ENCODE assay signal across 20 cellular contexts in the genomic region with DNA sequence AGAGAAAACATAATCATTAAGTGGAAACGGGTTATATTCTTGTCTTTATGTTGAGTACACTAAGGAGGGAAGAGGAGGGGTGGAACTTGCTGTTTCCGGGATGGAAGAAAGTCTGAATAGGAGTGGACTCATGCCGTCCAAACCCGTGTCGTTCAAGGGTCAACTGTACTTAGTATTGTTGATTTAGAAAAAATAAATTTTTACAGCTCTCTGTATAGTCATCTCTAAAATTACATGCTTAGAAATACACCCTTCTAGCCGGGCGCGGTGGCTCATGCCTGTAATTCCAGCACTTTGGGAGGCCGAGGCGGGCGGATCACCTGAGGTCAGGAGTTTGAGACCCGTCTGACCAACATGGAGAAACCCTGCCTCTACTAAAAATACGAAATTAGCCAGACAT.
"Had no signal": no experiment of that assay in that cellular context is flagged by ENCODE, and none has a peak within 500 bp of the region (broad histone marks: within the 10 kb centered on the region; RNA-seq: fewer than 3 reads in every experiment).

No MANE protein-coding gene starts in this region.

- ATAC-seq: HepG2 had no signal

- H3K4me3 ChIP-seq: MG63 had no signal

- H3K27ac ChIP-seq: RWPE1 had no signal

- DNase-seq: IMR-90, Karpas-422, KG1, MG63, NCI-H1092 treated with DMSO at 0.1 percent for 48 hours, NCI-H1436, NCI-H187, NCI-H2029, NCI-H2081 treated with DMSO at 0.1 percent for 48 hours, NCI-H2171, NCI-H226, NCI-H446, NCI-H510A, NCI-H524 treated with DMSO at 0.1 percent for 48 hours, NCI-H69, NCI-H774, SHP77, SK-N-SH had no signal

- H3K9ac ChIP-seq: SK-N-SH had no signal

- H3K9me3 ChIP-seq: MG63, SK-N-SH had no signal

- H3K27me3 ChIP-seq: MG63 had no signal
